In the genomic region with DNA sequence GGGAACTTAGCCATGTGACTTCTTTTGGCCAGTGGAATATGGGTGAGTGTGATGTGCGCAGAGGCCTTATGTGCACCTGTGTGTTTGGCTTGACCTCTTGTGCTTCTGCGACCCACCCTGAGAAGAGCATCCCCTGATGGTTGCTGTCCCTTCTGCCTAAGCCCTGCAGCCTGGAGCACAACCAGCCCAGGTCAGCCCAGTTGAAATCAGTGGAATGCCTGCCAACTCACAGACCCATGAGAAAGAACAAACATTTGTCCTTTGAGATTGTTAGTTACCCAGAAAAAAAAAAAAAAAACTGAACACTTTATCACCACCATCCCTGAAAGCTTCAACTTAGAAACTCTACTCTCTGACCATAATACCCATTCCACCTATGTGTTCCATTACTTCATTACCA, we compare ENCODE assay signal across 20 cellular contexts. TPM values are rescaled to one million over a fixed set of nuclear protein-coding genes. Genes with fewer than 3 reads are reported as not detected.
"Had no signal": no experiment of that assay in that cellular context is flagged by ENCODE, and none has a peak within 500 bp of the region (broad histone marks: within the 10 kb centered on the region; RNA-seq: fewer than 3 reads in every experiment).

No MANE protein-coding gene starts in this region.

- H2AFZ ChIP-seq: parathyroid adenoma had no signal

- FAIRE-seq: endothelial cell of umbilical vein had no signal

- H3K36me3 ChIP-seq: colonic mucosa, esophagus muscularis mucosa, neutrophil, right lobe of liver, transverse colon, upper lobe of right lung, uterus had no signal

- H3K4me3 ChIP-seq: colonic mucosa, esophagus muscularis mucosa, lung, mucosa of descending colon, right lobe of liver, testis, transverse colon, upper lobe of right lung, uterus had no signal

- H3K9me3 ChIP-seq: colonic mucosa, mucosa of descending colon, neutrophil, right lobe of liver, testis, upper lobe of right lung, uterus had no signal

- H3K27ac ChIP-seq: colonic mucosa, esophagus muscularis mucosa, neutrophil, parathyroid adenoma, right lobe of liver, testis, transverse colon, upper lobe of right lung had no signal

- H3K9ac ChIP-seq: parathyroid adenoma had no signal

- H3K4me1 ChIP-seq: colonic mucosa, parathyroid adenoma, testis, upper lobe of right lung had no signal

- DNase-seq: effector memory CD4-positive, alpha-beta T cell; kidney glomerular epithelial cell; naive B cell; right lobe of liver; stimulated activated CD4-positive, alpha-beta T cell treated with anti-CD3 and anti-CD28 coated beads, Interleukin-4, amount 100 ng/mL, for 24 hours; stimulated activated naive CD4-positive, alpha-beta T cell treated with Interleukin-2 at 50 U/mL for 16 hours; transverse colon; upper lobe of right lung had no signal

- ATAC-seq: left colon; mucosa of descending colon; natural killer cell treated with Interleukin-12 subunit alpha and Interleukin-12 subunit beta and Interleukin-15 and Interleukin-18, amount 100 ng/mL, for 72 hours; stimulated activated effector memory CD8-positive, alpha-beta T cell treated with anti-CD3 and anti-CD28 coated beads, Interleukin-12 subunit alpha, Interleukin-12 subunit beta, amount 100 ng/mL, for 72 hours; upper lobe of right lung had no signal

- H3K27me3 ChIP-seq: colonic mucosa, esophagus muscularis mucosa, testis, uterus had no signal

RNA-seq across cellular contexts. Expression of gene PAMR1, which starts 38.5 kb away (rescaled TPM):
- total RNA-seq: endothelial cell of umbilical vein; natural killer cell treated with Interleukin-12 subunit alpha and Interleukin-12 subunit beta and Interleukin-15 and Interleukin-18, amount 100 ng/mL, for 72 hours had no signal
- polyA plus RNA-seq: endothelial cell of umbilical vein had no signal
